In the genomic region with DNA sequence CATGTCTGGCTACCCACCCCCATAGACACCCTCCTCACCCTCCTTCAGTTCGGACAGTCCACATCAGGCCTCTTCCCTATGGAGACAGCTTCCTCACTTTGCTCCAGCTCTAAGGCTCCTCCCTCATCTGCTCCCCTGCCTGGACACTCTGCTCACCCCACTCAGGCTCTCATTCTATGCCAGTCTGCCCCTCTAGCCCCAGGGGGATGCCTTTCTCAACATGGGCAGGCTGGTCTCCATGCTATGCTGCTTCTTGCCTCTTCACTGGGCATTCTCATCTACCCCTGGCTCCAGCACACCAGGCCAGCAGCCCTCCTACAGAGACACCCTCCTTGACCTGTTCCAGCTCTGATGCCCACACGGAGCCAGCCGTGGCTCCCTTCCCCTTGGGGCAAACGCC, we compare ENCODE assay signal across 1 cellular context.
TF ChIP-seq lines count a peak whose summit lies in the region.

A gene (minus strand): TSS at position 101 of the 400 bp plus-strand sequence. CDS start 37 bp downstream, at position 64.

TF ChIP-seq in H1, 55 proteins besides CTCF, POLR2A, EP300 and RAD21:
- TF ChIP-seq TAF7 (optimal IDR thresholded peaks at IDR 0.05; ENCODE audit: borderline replicate concordance, low read depth, low read length) (no peak), BACH1 (IDR thresholded peaks at IDR 0.05; ENCODE audit: low read length) (no peak), HDAC6 (IDR thresholded peaks at IDR 0.05; ENCODE audit: low read depth, low read length) (no peak), GABPA (IDR thresholded peaks at IDR 0.05; ENCODE audit: borderline replicate concordance, insufficient read depth, low read length) (no peak), EGR1 (IDR thresholded peaks at IDR 0.05; ENCODE audit: borderline replicate concordance, low read depth, low read length) (no peak), CTBP2 (IDR thresholded peaks at IDR 0.05; ENCODE audit: borderline replicate concordance, insufficient read depth, insufficient read length, low read length) (no peak), SP2 (IDR thresholded peaks at IDR 0.05; ENCODE audit: low read length) (no peak), POU5F1 (IDR thresholded peaks at IDR 0.05; ENCODE audit: low read depth, low read length) (no peak), SIRT6 (IDR thresholded peaks at IDR 0.05; ENCODE audit: low read length) (no peak), RXRA (IDR thresholded peaks at IDR 0.05; ENCODE audit: insufficient read depth, low read depth, low read length) (no peak), SP4 (IDR thresholded peaks at IDR 0.05; ENCODE audit: low read length) (no peak)
- TF ChIP-seq, protein P1, sequence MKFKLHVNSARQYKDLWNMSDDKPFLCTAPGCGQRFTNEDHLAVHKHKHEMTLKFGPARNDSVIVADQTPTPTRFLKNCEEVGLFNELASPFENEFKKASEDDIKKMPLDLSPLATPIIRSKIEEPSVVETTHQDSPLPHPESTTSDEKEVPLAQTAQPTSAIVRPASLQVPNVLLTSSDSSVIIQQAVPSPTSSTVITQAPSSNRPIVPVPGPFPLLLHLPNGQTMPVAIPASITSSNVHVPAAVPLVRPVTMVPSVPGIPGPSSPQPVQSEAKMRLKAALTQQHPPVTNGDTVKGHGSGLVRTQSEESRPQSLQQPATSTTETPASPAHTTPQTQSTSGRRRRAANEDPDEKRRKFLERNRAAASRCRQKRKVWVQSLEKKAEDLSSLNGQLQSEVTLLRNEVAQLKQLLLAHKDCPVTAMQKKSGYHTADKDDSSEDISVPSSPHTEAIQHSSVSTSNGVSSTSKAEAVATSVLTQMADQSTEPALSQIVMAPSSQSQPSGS (IDR thresholded peaks at IDR 0.05; ENCODE audit: low read length): no peak
